ENCODE assay signal across 16 cellular contexts in the genomic region with DNA sequence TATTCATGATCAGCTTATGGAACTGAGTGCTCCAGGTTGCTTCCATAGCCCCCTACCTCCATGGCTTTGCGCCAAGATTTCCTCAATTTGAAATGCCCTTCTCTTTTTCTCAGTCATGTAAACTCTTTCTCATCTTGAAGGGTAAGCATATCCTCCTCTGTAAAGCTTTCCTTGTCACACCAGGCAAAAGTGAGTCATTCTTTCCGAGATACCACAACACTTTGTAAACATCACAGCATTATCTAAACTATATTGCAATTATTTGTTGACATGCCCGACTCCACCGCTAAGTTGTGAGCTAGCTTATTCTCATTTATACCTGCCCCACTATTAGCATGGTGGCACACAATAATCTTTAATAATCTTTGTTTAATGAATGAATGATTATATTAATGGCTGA.
DNase-seq lines count a peak whose midpoint lies in the region; ATAC-seq and TF ChIP-seq lines count a peak whose summit lies in the region.
"Had no signal": no experiment of that assay in that cellular context is flagged by ENCODE, and none has a peak within 500 bp of the region (broad histone marks: within the 10 kb centered on the region; RNA-seq: fewer than 3 reads in every experiment).

No MANE protein-coding gene starts in this region.

- no peak overlapping the region for H3K27ac Mint-ChIP-seq in T-helper 17 cell
- H3K27ac Mint-ChIP-seq: activated naive CD8-positive, alpha-beta T cell treated with anti-CD3 and anti-CD28 coated beads, Interleukin-2, amount 50 U/mL, for 24 hours; nephron progenitor cell; stimulated activated naive CD8-positive, alpha-beta T cell treated with anti-CD3 and anti-CD28 coated beads, Interleukin-15, Interleukin-2, amounts not matched to agents 100 ng/mL and 50 ng/mL, for 24 hours had no signal

- H3K9me3 ChIP-seq in T-helper 17 cell (ENCODE audit: control insufficient read depth, low read length, poor library complexity, severe bottlenecking): no peaks in the 10 kb centered on the region
- H3K9me3 ChIP-seq: BE2C, right lobe of liver, SJCRH30 had no signal

- ATAC-seq in T-helper 17 cell: no peak
- ATAC-seq: activated naive CD8-positive, alpha-beta T cell treated with anti-CD3 and anti-CD28 coated beads, Interleukin-2, amount 50 U/mL, for 24 hours had no signal

- no peaks in the 10 kb centered on the region for H3K36me3 Mint-ChIP-seq in T-helper 17 cell (ENCODE audit: low read depth)

- H3K27me3 Mint-ChIP-seq in T-helper 17 cell: no peaks in the 10 kb centered on the region
- H3K27me3 Mint-ChIP-seq: activated naive CD8-positive, alpha-beta T cell treated with anti-CD3 and anti-CD28 coated beads, Interleukin-2, amount 50 U/mL, for 24 hours; stimulated activated naive CD8-positive, alpha-beta T cell treated with anti-CD3 and anti-CD28 coated beads, Interleukin-15, Interleukin-2, amounts not matched to agents 100 ng/mL and 50 ng/mL, for 24 hours had no signal

- H3K4me3 Mint-ChIP-seq in T-helper 17 cell: no peak overlapping the region
- H3K4me3 Mint-ChIP-seq: activated naive CD8-positive, alpha-beta T cell treated with anti-CD3 and anti-CD28 coated beads, Interleukin-2, amount 50 U/mL, for 24 hours; nephron progenitor cell; stimulated activated naive CD8-positive, alpha-beta T cell treated with anti-CD3 and anti-CD28 coated beads, Interleukin-15, Interleukin-2, amounts not matched to agents 100 ng/mL and 50 ng/mL, for 24 hours had no signal

- H3K4me3 ChIP-seq in choroid plexus epithelial cell (ENCODE audit: low read depth, low read length): no peak overlapping the region
- H3K4me3 ChIP-seq: right lobe of liver, SJCRH30 had no signal

- no peak overlapping the region for H3K27ac ChIP-seq in caudate nucleus (ENCODE audit: low read depth, low read length)
- H3K27ac ChIP-seq: SJCRH30, VCaP had no signal

- H3K4me1 Mint-ChIP-seq in T-helper 17 cell: no peaks in the 10 kb centered on the region
- H3K4me1 Mint-ChIP-seq: activated naive CD8-positive, alpha-beta T cell treated with anti-CD3 and anti-CD28 coated beads, Interleukin-2, amount 50 U/mL, for 24 hours had no signal

- peak; percentile 59 for DNase-seq in ELR (ENCODE audit: low read depth)
- peak; percentile 41 for DNase-seq in NCI-H82 (lab: John Stamatoyannopoulos, UW)
- peak; percentile 81 for DNase-seq in choroid plexus epithelial cell (ENCODE audit: low read depth)
- peak; percentile 1 to 46 for DNase-seq in lung microvascular endothelial cell (ENCODE audit: low read depth in 2 of 2)
- no peak for DNase-seq in activated CD4-positive, alpha-beta T cell treated with anti-CD3 and anti-CD28 coated beads, Interleukin-2, amount 50 U/mL, for 4 hours
- DNase-seq in T-helper 17 cell: no peak
- no peak for DNase-seq in caudate nucleus (lab: John Stamatoyannopoulos, UW)
- no peak for DNase-seq in activated T-cell treated with anti-CD3 and anti-CD28 coated beads, Interleukin-2, amount 50 U/mL, for 1 hour
- DNase-seq: effector CD4-positive, alpha-beta T cell had no signal

- TF ChIP-seq CTCF in choroid plexus epithelial cell (conservative IDR thresholded peaks at IDR 0.05; ENCODE audit: low read depth, low read length): no peak

Comparison
In these comparisons a context has a peak if more than half of its experiments do, and no peak if none do; other contexts are left out.
1. DNase-seq: peak in ELR (single experiment), NCI-H82 (single experiment), choroid plexus epithelial cell (single experiment) and lung microvascular endothelial cell (2 of 2); none in activated CD4-positive, alpha-beta T cell treated with anti-CD3 and anti-CD28 coated beads, Interleukin-2, amount 50 U/mL, for 4 hours (0 of 2), T-helper 17 cell (0 of 3), caudate nucleus (0 of 61) and activated T-cell treated with anti-CD3 and anti-CD28 coated beads, Interleukin-2, amount 50 U/mL, for 1 hour (single experiment).